17 cellular contexts compared by ENCODE assay signal in the genomic region with DNA sequence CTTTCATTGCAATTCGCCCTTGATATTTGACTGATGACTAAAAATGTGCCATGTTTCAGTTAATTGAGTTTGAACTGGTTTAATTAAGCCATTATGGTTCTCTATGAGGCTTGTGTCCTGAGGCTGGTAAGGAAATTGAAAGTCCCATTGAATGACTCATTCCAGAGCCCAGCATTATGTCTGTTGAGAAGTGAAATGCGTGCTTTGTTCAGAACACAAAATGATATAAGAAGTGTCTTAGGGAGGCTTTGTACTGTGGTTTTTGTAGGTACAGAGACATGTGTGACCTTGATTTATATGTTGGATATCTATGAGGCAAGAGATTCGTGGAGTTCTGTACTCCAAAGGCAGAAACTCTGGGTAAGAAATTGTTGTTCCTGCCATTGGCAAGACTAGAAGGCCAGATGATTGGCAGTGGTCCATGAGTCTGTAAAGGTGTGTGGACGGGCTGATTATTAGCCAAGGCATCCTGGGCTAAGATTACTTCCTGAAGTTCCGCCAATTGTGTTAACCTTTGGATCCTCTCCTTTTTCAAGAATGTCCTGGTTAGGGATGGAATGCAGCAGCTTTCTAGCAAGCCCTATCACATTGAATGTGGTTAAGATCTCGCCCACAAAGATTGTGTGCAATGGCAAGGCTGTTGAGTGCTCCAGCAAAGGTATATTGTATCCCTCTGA.
DNase-seq lines count a peak whose midpoint lies in the region; ATAC-seq, FAIRE-seq and TF ChIP-seq lines count a peak whose summit lies in the region.
"Had no signal": no experiment of that assay in that cellular context is flagged by ENCODE, and none has a peak within 500 bp of the region (broad histone marks: within the 10 kb centered on the region; RNA-seq: fewer than 3 reads in every experiment).

No MANE protein-coding gene starts in this region.

- no peaks in the 10 kb centered on the region for H4K20me1 ChIP-seq in keratinocyte (ENCODE audit: control insufficient read depth, extremely low read depth, insufficient read depth, low read length)

- dilution Hi-C loops in keratinocyte (cut with MboI; ENCODE audit: extremely low pct_ligation_motif_present, low sequenced_read_pairs), result no loop called here

- DNase-seq in A549 (ENCODE audit: low read depth in 1 of 2, low spot score in 1 of 2), result peak in 1 of 2 experiments; percentile 14
- peak; percentile 83 for DNase-seq in HT1080 (ENCODE audit: low read depth)
- DNase-seq in brain microvascular endothelial cell, result peak; percentile 60
- DNase-seq in keratinocyte (ENCODE audit: low read depth, low spot score), result peak; percentile 99
- DNase-seq in superior temporal gyrus (ENCODE audit: extremely low spot score), result no peak
- no peak for DNase-seq in NCI-H2227 treated with DMSO at 0.1 percent for 48 hours (lab: John Stamatoyannopoulos, UW)
- DNase-seq: ACHN; activated CD4-positive, alpha-beta T cell treated with anti-CD3 and anti-CD28 coated beads, Interleukin-2, amount 10 ng/mL, durations not matched to agents 7 days and 5 days; activated naive CD8-positive, alpha-beta T cell treated with anti-CD3 and anti-CD28 coated beads, Interleukin-2, amount 50 U/mL, for 24 hours; activated T-cell treated with anti-CD3 and anti-CD28 coated beads, Interleukin-2, amount 50 U/mL, for 72 hours; CD8-positive, alpha-beta memory T cell; retina; stimulated activated CD4-positive, alpha-beta T cell treated with anti-CD3 and anti-CD28 coated beads, Interleukin-1b, Interleukin-23, amount 100 ng/mL, for 48 hours had no signal

- H3K4me3 ChIP-seq in A549 (no peak overlapping the region), brain microvascular endothelial cell (ENCODE audit: low read depth, low read length) (no peak overlapping the region), keratinocyte (ENCODE audit: control insufficient read depth in 2 of 3, extremely low read depth in 1 of 3, insufficient read depth in 2 of 3, low read depth in 1 of 3, low read length in 3 of 3) (peak overlapping the region in 1 of 3 experiments; percentile 0)
- H3K4me3 ChIP-seq: lung, thoracic aorta had no signal

- no peak overlapping the region for H3K9ac ChIP-seq in keratinocyte (ENCODE audit: control insufficient read depth, extremely low read depth, insufficient read depth, low read length)

- no peak overlapping the region for H3K4me2 ChIP-seq in A549
- H3K4me2 ChIP-seq in keratinocyte (ENCODE audit: control insufficient read depth, extremely low read depth, insufficient read depth, low read depth, low read length), result peak overlapping the region; percentile 36

- no peaks in the 10 kb centered on the region for H3K27me3 ChIP-seq in brain microvascular endothelial cell (replicated peaks)
- no peaks in the 10 kb centered on the region for H3K27me3 ChIP-seq in keratinocyte (ENCODE audit: control insufficient read depth, extremely low read depth, insufficient read depth, low read length)

- POLR2A ChIA-PET in A549 (lab: Yijun Ruan, JAX), result no interaction called here

- in situ Hi-C loops in brain microvascular endothelial cell (cut with HindIII; ENCODE audit: low pct_ligation_motif_present, low sequenced_read_pairs), result no loop called here

- H3K36me3 ChIP-seq in brain microvascular endothelial cell (replicated peaks) (no peaks in the 10 kb centered on the region), keratinocyte (ENCODE audit: control insufficient read depth in 2 of 2, extremely low read depth in 1 of 2, insufficient read depth in 2 of 2, low read length in 2 of 2) (no peaks in the 10 kb centered on the region)
- H3K36me3 ChIP-seq: thoracic aorta had no signal

- CTCF ChIA-PET in A549 (lab: Yijun Ruan, JAX), result interaction anchor here (1.3 kb wide), 1 partner anchor 569 kb away, joined by 3 read pairs; no protein-coding TSS in a partner anchor

- TF ChIP-seq RAD21 in A549 (conservative IDR thresholded peaks at IDR 0.05 in 1 of 2, IDR thresholded peaks at IDR 0.05 in 1 of 2), result no peak

- H3K27ac ChIP-seq in A549 (no peak overlapping the region), brain microvascular endothelial cell (no peak overlapping the region), keratinocyte (ENCODE audit: control insufficient read depth, insufficient read depth, low read length) (peak overlapping the region; percentile 53)
- H3K27ac ChIP-seq: thoracic aorta had no signal

- no peak for ATAC-seq in A549
- ATAC-seq in GM19395 (IDR thresholded peaks at IDR 0.05; ENCODE audit: unreplicated experiment), result no peak
- ATAC-seq in HG03139 (IDR thresholded peaks at IDR 0.05; ENCODE audit: unreplicated experiment), result no peak
- ATAC-seq: activated naive CD8-positive, alpha-beta T cell treated with anti-CD3 and anti-CD28 coated beads, Interleukin-2, amount 50 U/mL, for 24 hours; activated T-cell treated with anti-CD3 and anti-CD28 coated beads, Interleukin-2, amount 50 U/mL, for 72 hours had no signal

- no peaks in the 10 kb centered on the region for H3K9me1 ChIP-seq in keratinocyte (ENCODE audit: control insufficient read depth, extremely low read depth, insufficient read depth, low read length)

- TF ChIP-seq CTCF in A549 (IDR thresholded peaks at IDR 0.05) (no peak), brain microvascular endothelial cell (IDR thresholded peaks at IDR 0.05; ENCODE audit: low read depth, low read length, missing control alignments) (no peak), keratinocyte (optimal IDR thresholded peaks at IDR 0.05 in 1 of 3, IDR thresholded peaks at IDR 0.05 in 1 of 3, conservative IDR thresholded peaks at IDR 0.05 in 1 of 3; ENCODE audit: extremely low read depth in 1 of 3, insufficient read depth in 2 of 3, low read length in 3 of 3) (no peak)

- H3K4me1 ChIP-seq in A549 (no peaks in the 10 kb centered on the region), keratinocyte (ENCODE audit: control insufficient read depth, extremely low read depth, insufficient read depth, low read length) (peaks cover 19% of the 10 kb centered on the region)

- H3K79me2 ChIP-seq in keratinocyte (ENCODE audit: control insufficient read depth, insufficient read depth, low read length), result no peaks in the 10 kb centered on the region

- WGBS in A549 (ENCODE audit: missing lambda C conversion rate), result 39% methylated on average over 6 of the region's 6 CpGs

- H2AFZ ChIP-seq in keratinocyte (ENCODE audit: control insufficient read depth, low read length), result peak overlapping the region; percentile 27

- H3K9me3 ChIP-seq in A549 (peaks cover 4% of the 10 kb centered on the region; the same call in 2 of the 3 replicates), keratinocyte (ENCODE audit: control insufficient read depth, low read depth, low read length) (peaks cover 2% of the 10 kb centered on the region)

- no peak for TF ChIP-seq POLR2A in A549 (IDR thresholded peaks at IDR 0.05; ENCODE audit: low read length)

- no peak for FAIRE-seq in A549 (lab: Jason Lieb, UNC)
- FAIRE-seq in keratinocyte (lab: Jason Lieb, UNC), result peak; percentile 98

- TF ChIP-seq EP300 in A549 (IDR thresholded peaks at IDR 0.05), result no peak

TF ChIP-seq in A549, 52 proteins besides CTCF, POLR2A, EP300 and RAD21:
- no peak for TF ChIP-seq JUN (IDR thresholded peaks at IDR 0.05)
- no peak for TF ChIP-seq RNF2 (IDR thresholded peaks at IDR 0.05; ENCODE audit: borderline replicate concordance, low read depth)
- no peak for TF ChIP-seq FOSL2 (IDR thresholded peaks at IDR 0.05)
- TF ChIP-seq FOSL2 (CRISPR knock-in tag; IDR thresholded peaks at IDR 0.05), result peak; percentile 11; the same call in 1 of the 2 replicates
- TF ChIP-seq HOXB5 (CRISPR knock-in tag; IDR thresholded peaks at IDR 0.05), result no peak
- TF ChIP-seq, protein P1, sequence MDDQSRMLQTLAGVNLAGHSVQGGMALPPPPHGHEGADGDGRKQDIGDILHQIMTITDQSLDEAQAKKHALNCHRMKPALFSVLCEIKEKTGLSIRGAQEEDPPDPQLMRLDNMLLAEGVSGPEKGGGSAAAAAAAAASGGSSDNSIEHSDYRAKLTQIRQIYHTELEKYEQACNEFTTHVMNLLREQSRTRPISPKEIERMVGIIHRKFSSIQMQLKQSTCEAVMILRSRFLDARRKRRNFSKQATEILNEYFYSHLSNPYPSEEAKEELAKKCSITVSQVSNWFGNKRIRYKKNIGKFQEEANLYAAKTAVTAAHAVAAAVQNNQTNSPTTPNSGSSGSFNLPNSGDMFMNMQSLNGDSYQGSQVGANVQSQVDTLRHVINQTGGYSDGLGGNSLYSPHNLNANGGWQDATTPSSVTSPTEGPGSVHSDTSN (IDR thresholded peaks at IDR 0.05), result no peak

Comparison
In these comparisons a context has a peak if more than half of its experiments do, and no peak if none do; other contexts are left out.
1. DNase-seq: peak in HT1080 (single experiment), brain microvascular endothelial cell (single experiment) and keratinocyte (single experiment); none in superior temporal gyrus (single experiment) and NCI-H2227 treated with DMSO at 0.1 percent for 48 hours (single experiment).